1 cellular context compared by ENCODE assay signal in genomic region chr5:14264605-14265316, GRCh38.
TF ChIP-seq lines count a peak whose summit lies in the region.

No MANE protein-coding gene starts in this region.

TF ChIP-seq in IMR-90, 13 proteins besides CTCF, POLR2A, EP300 and RAD21:
- TF ChIP-seq CEBPB (IDR thresholded peaks at IDR 0.05; ENCODE audit: low read depth, low read length) (0 out of 2 replicates have a peak, but pooled peaks have one; percentile 17), CHD1 (IDR thresholded peaks at IDR 0.05; ENCODE audit: low read depth, low read length) (no peak), RCOR1 (IDR thresholded peaks at IDR 0.05; ENCODE audit: insufficient replicate concordance, low read length) (no peak), MXI1 (IDR thresholded peaks at IDR 0.05; ENCODE audit: borderline replicate concordance, low read depth, low read length) (peak; percentile 98), BHLHE40 (IDR thresholded peaks at IDR 0.05; ENCODE audit: low read depth, low read length) (peak; percentile 95), RFX5 (IDR thresholded peaks at IDR 0.05; ENCODE audit: low read depth, low read length) (no peak)
- TF ChIP-seq, protein P1, sequence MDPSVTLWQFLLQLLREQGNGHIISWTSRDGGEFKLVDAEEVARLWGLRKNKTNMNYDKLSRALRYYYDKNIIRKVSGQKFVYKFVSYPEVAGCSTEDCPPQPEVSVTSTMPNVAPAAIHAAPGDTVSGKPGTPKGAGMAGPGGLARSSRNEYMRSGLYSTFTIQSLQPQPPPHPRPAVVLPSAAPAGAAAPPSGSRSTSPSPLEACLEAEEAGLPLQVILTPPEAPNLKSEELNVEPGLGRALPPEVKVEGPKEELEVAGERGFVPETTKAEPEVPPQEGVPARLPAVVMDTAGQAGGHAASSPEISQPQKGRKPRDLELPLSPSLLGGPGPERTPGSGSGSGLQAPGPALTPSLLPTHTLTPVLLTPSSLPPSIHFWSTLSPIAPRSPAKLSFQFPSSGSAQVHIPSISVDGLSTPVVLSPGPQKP (IDR thresholded peaks at IDR 0.05; ENCODE audit: borderline replicate concordance, low read depth, low read length) = no peak
- TF ChIP-seq, protein P2, sequence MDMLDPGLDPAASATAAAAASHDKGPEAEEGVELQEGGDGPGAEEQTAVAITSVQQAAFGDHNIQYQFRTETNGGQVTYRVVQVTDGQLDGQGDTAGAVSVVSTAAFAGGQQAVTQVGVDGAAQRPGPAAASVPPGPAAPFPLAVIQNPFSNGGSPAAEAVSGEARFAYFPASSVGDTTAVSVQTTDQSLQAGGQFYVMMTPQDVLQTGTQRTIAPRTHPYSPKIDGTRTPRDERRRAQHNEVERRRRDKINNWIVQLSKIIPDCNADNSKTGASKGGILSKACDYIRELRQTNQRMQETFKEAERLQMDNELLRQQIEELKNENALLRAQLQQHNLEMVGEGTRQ (IDR thresholded peaks at IDR 0.05; ENCODE audit: low read depth, low read length) = peak; percentile 80
